In genomic region chr22:19122752-19123492, GRCh38 we compare ENCODE assay signal across 8 cellular contexts. TPM values are rescaled to one million over a fixed set of nuclear protein-coding genes. Genes with fewer than 3 reads are reported as not detected.
A peak's percentile ranks its signal among the peaks of the same experiment; 100 is the strongest.
DNase-seq lines count a peak whose midpoint lies in the region; ATAC-seq, FAIRE-seq and TF ChIP-seq lines count a peak whose summit lies in the region.

No MANE protein-coding gene starts in this region.

- H3K4me1 Mint-ChIP-seq in CD14-positive monocyte: peaks cover 43% of the 10 kb centered on the region

- H3K9me3 ChIP-seq in adipocyte (ENCODE audit: control insufficient read depth, low read length) (no peaks in the 10 kb centered on the region), iPS-20b (ENCODE audit: insufficient read depth, low read depth, low read length) (no peaks in the 10 kb centered on the region), small intestine (ENCODE audit: control insufficient read depth, low read depth) (no peaks in the 10 kb centered on the region)

- FAIRE-seq in small intestine (lab: Jason Lieb, UNC): no peak

- H3K9me3 Mint-ChIP-seq in CD14-positive monocyte: peaks cover 0 to 3% (median 0%) of the 10 kb centered on the region in 7 donors

- no peaks in the 10 kb centered on the region for H3K36me3 ChIP-seq in adipocyte (ENCODE audit: control insufficient read depth, insufficient read depth, low read length, severe bottlenecking)
- H3K36me3 ChIP-seq in iPS-20b (ENCODE audit: insufficient read depth, low read depth, low read length): 0 out of 2 replicates have a peak, but pooled peaks cover 8% of the 10 kb centered on the region
- no peaks in the 10 kb centered on the region for H3K36me3 ChIP-seq in small intestine (ENCODE audit: control insufficient read depth in 2 of 2, insufficient read depth in 2 of 2, low read length in 2 of 2)

- H3K27ac ChIP-seq in HL-60 (replicated peaks) (no peak overlapping the region), iPS-20b (ENCODE audit: low read length) (peak overlapping the region; percentile 30), small intestine (ENCODE audit: low read depth in 1 of 2, low read length in 1 of 2) (no peak overlapping the region)

- intact Hi-C loops in CD14-positive monocyte (cut with micrococcal nuclease): loop anchor here (1.0 to 5.0 kb wide), 5 partner anchors 14 to 170 kb away; partner anchors contain the start of genes CLTCL1 (in 1 of the 2) and ESS2 (in 1 of the 2)

- TF ChIP-seq CTCF in CD14-positive monocyte (IDR thresholded peaks at IDR 0.05): no peak
- TF ChIP-seq CTCF in HL-60 (IDR thresholded peaks at IDR 0.05; ENCODE audit: insufficient read depth, low read length): no peak

- DNase-seq in CD14-positive monocyte (ENCODE audit: low spot score): no peak
- DNase-seq in HL-60 (ENCODE audit: low read depth in 1 of 2, low spot score in 1 of 2): no peak
- DNase-seq in adipocyte (ENCODE audit: low read depth): peak; percentile 53
- DNase-seq in small intestine: peak; percentile 34
- no peak for DNase-seq in NCI-H2081 (lab: John Stamatoyannopoulos, UW)

- H3K27ac Mint-ChIP-seq in CD14-positive monocyte: peak overlapping the region; percentile 76 to 97 (median 89)

- H3K4me3 Mint-ChIP-seq in CD14-positive monocyte: peak overlapping the region; percentile 85 to 92

- H3K27me3 Mint-ChIP-seq in CD14-positive monocyte (ENCODE audit: low read depth in 3 of 3): peaks cover 1 to 7% (median 5%) of the 10 kb centered on the region in 3 donors

- H3K4me1 ChIP-seq in adipocyte (ENCODE audit: control insufficient read depth, insufficient read depth, low read length) (peaks cover 36% of the 10 kb centered on the region), iPS-20b (ENCODE audit: insufficient read depth, low read length) (peaks cover 12% of the 10 kb centered on the region), small intestine (ENCODE audit: control insufficient read depth in 2 of 2, insufficient read depth in 1 of 2, low read depth in 1 of 2, low read length in 1 of 2) (peaks cover 6 to 10% of the 10 kb centered on the region in 2 donors)

- peak overlapping the region; percentile 65 for H3K9ac ChIP-seq in adipocyte (ENCODE audit: low read length)
- H3K9ac ChIP-seq in iPS-20b (ENCODE audit: low read depth, low read length): peak overlapping the region; percentile 86; the same call in 1 of the 2 replicates

- ATAC-seq in HG03439 (IDR thresholded peaks at IDR 0.05; ENCODE audit: unreplicated experiment) (no peak), GM21619 (IDR thresholded peaks at IDR 0.05; ENCODE audit: unreplicated experiment) (no peak)

- H3K27me3 ChIP-seq in HL-60 (ENCODE audit: insufficient read depth, poor library complexity, severe bottlenecking) (no peaks in the 10 kb centered on the region), adipocyte (replicated peaks; ENCODE audit: control insufficient read depth, insufficient read depth, low read length) (peaks cover 7% of the 10 kb centered on the region), iPS-20b (ENCODE audit: insufficient read depth, low read length) (peaks cover 5% of the 10 kb centered on the region; the same call in 1 of the 2 replicates), small intestine (ENCODE audit: control insufficient read depth in 2 of 2, insufficient read depth in 2 of 2, low read length in 2 of 2) (no peaks in the 10 kb centered on the region)

- H3K4me3 ChIP-seq in HL-60 (replicated peaks; ENCODE audit: insufficient read depth, low read length): peak overlapping the region; percentile 56
- peak overlapping the region; percentile 78 for H3K4me3 ChIP-seq in adipocyte (ENCODE audit: low read length)
- peak overlapping the region; percentile 83 for H3K4me3 ChIP-seq in iPS-20b (ENCODE audit: low read length)
- H3K4me3 ChIP-seq in small intestine (ENCODE audit: low read depth in 1 of 2, low read length in 2 of 2): peak overlapping the region in 1 of 2 donors; percentile 51

- peaks cover 2 to 25% of the 10 kb centered on the region in 2 donors for H3K36me3 Mint-ChIP-seq in CD14-positive monocyte

- WGBS in small intestine, 3 donors: 19 to 28% (median 19%) methylated on average over 23 to 27 of the region's 27 CpGs

RNA-seq across cellular contexts. Expression of gene DGCR2, which starts 0.7 kb away (rescaled TPM):
- polyA plus RNA-seq in CD14-positive monocyte (10 to 100 TPM; 28.9 to 37.0 TPM), small intestine (10 to 100 TPM; 14.8 to 52.9 (median 15.1) TPM)

RNA-seq across cellular contexts. Expression of gene TSSK2, which starts 8.2 kb away (rescaled TPM):
- polyA plus RNA-seq in CD14-positive monocyte (not detected), small intestine (under 1 TPM in 1 of 3 donors, not detected in 2; 0.04 TPM)

RNA-seq across cellular contexts. Expression of gene ESS2, which starts 21.5 kb away (rescaled TPM):
- polyA plus RNA-seq in CD14-positive monocyte (1 to 10 TPM; 4.0 to 5.5 TPM), small intestine (10 to 100 TPM; 11.2 to 13.5 (median 11.7) TPM)

RNA-seq across cellular contexts. Expression of gene GSC2, which starts 27.2 kb away (rescaled TPM):
- not detected for polyA plus RNA-seq in CD14-positive monocyte
- not detected for polyA plus RNA-seq in small intestine

RNA-seq across cellular contexts. Expression of gene SLC25A1, which starts 55.6 kb away (rescaled TPM):
- 10 to 100 TPM; 35.1 to 37.4 TPM for polyA plus RNA-seq in CD14-positive monocyte
- 100 to 1,000 TPM; 116 to 227 (median 127) TPM for polyA plus RNA-seq in small intestine

Comparison
In these comparisons a context has a peak if more than half of its experiments do, and no peak if none do; other contexts are left out.
1. DNase-seq: peak in adipocyte (single experiment) and small intestine (single experiment); none in CD14-positive monocyte (single experiment), HL-60 (0 of 2) and NCI-H2081 (0 of 2).